Comparison of ENCODE assay signal across 8 cellular contexts in the genomic region with DNA sequence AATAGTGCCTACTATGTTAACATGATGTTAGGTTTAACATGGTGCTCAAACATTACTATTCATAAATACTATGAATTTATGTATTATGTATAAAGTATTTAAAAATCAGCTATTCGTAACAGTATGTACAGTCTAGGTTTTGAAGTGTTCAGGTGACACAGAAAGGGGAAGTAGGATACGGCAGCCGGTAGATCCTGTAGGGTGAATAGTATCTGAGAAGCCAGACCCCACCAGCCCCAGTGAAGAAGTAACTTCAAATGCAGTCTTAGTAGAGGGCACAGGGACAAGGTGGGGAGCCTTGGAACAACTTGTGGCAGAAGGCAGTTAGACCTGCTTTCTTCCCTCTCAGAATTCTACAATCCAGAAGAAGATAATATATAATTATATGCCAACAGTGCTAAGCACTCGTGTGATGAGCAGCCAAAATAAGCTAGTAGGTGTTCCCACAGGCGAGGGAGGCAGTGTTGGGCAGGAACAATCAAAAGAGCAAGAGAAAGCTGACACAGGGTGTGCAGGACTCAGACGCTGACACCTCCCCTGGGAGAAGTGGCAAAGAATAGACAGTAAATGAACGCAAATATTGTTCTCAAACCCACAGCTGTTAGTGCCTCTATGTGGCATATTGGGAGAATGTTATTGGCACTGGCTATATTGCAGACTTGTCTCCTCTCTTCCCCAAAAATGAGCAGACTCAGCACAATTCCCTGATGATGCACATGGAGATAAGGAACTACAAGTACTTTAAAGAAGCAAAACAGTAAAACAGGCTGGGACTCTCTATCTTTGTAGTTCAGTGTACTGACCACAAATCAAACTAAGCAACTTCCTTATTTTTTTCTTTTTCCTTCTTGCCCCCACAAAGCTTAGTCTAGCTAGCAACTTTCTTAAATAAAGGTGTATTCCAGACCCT. TPM values are rescaled to one million over a fixed set of nuclear protein-coding genes. Genes with fewer than 3 reads are reported as not detected.
A peak's percentile ranks its signal among the peaks of the same experiment; 100 is the strongest.
DNase-seq lines count a peak whose midpoint lies in the region; ATAC-seq and TF ChIP-seq lines count a peak whose summit lies in the region.

No MANE protein-coding gene starts in this region.

- DNase-seq in SKM-1 treated with dmso at 0.1 percent for 144 hours (lab: John Stamatoyannopoulos, UW; ENCODE audit: unreplicated experiment) = peak; percentile 26
- no peak for DNase-seq in lower lobe of right lung
- no peak for DNase-seq in left ventricle myocardium superior

- H3K9me3 ChIP-seq in lower lobe of right lung = no peaks in the 10 kb centered on the region
- no peaks in the 10 kb centered on the region for H3K9me3 ChIP-seq in gastroesophageal sphincter

- no peak for TF ChIP-seq EP300 in gastroesophageal sphincter (IDR thresholded peaks at IDR 0.05)

- ATAC-seq in GM18517 (IDR thresholded peaks at IDR 0.05; ENCODE audit: unreplicated experiment) (peak; percentile 28), HG03196 (IDR thresholded peaks at IDR 0.05; ENCODE audit: unreplicated experiment) (peak; percentile 23), lower lobe of right lung (no peak), gastroesophageal sphincter (no peak), GM19328 (IDR thresholded peaks at IDR 0.05; ENCODE audit: unreplicated experiment) (no peak), GM21825 (IDR thresholded peaks at IDR 0.05; ENCODE audit: unreplicated experiment) (no peak), left ventricle myocardium superior (no peak)

- WGBS in gastroesophageal sphincter (ENCODE audit: low coverage in 1 of 2), 2 donors = 44 to 64% methylated on average over 7 of the region's 7 CpGs

- H3K4me1 ChIP-seq in lower lobe of right lung (peaks cover 16% of the 10 kb centered on the region), gastroesophageal sphincter (peaks cover 0 to 14% (median 6%) of the 10 kb centered on the region in 3 donors)

- H3K27me3 ChIP-seq in lower lobe of right lung (ENCODE audit: low read depth) = no peaks in the 10 kb centered on the region
- no peaks in the 10 kb centered on the region for H3K27me3 ChIP-seq in gastroesophageal sphincter

- H3K27ac ChIP-seq in lower lobe of right lung (peak overlapping the region; percentile 42), gastroesophageal sphincter (no peak overlapping the region)

- H3K36me3 ChIP-seq in lower lobe of right lung (no peaks in the 10 kb centered on the region), gastroesophageal sphincter (no peaks in the 10 kb centered on the region)

- TF ChIP-seq CTCF in lower lobe of right lung (IDR thresholded peaks at IDR 0.05) = no peak
- TF ChIP-seq CTCF in gastroesophageal sphincter (IDR thresholded peaks at IDR 0.05) = no peak

- H3K4me3 ChIP-seq in lower lobe of right lung (no peak overlapping the region), gastroesophageal sphincter (no peak overlapping the region)

- no peak for TF ChIP-seq POLR2A in gastroesophageal sphincter (IDR thresholded peaks at IDR 0.05)

- intact Hi-C loops in lower lobe of right lung (cut with DNase I) = no loop called here
- intact Hi-C loops in left ventricle myocardium superior (cut with micrococcal nuclease) = no loop called here

RNA-seq across cellular contexts. Expression of gene ZNF367, which starts 4.6 kb away (rescaled TPM):
- total RNA-seq in lower lobe of right lung (1.1 TPM), gastroesophageal sphincter (1 to 10 TPM; 1.4 to 3.7 (median 2.5) TPM), left ventricle myocardium superior (2.5 TPM)

RNA-seq across cellular contexts. Expression of gene SLC35D2, which starts 30.1 kb away (rescaled TPM):
- 32.4 TPM for total RNA-seq in lower lobe of right lung
- 10 to 100 TPM; 16.6 to 39.3 (median 26.1) TPM for total RNA-seq in gastroesophageal sphincter
- 16.0 TPM for total RNA-seq in left ventricle myocardium superior

RNA-seq across cellular contexts. Expression of gene HABP4, which starts 36.4 kb away (rescaled TPM):
- total RNA-seq in lower lobe of right lung (9.8 TPM), gastroesophageal sphincter (100 to 1,000 TPM in 1 of 4 donors, 10 to 100 TPM in 3; 41.1 to 106 (median 60.0) TPM), left ventricle myocardium superior (22.7 TPM)

Comparison
In these comparisons a context has a peak if more than half of its experiments do, and no peak if none do; other contexts are left out.
1. ATAC-seq: peak in GM18517 (single experiment) and HG03196 (single experiment); none in lower lobe of right lung (0 of 2), gastroesophageal sphincter (single experiment), GM19328 (single experiment), GM21825 (single experiment) and left ventricle myocardium superior (single experiment).